In the genomic region with DNA sequence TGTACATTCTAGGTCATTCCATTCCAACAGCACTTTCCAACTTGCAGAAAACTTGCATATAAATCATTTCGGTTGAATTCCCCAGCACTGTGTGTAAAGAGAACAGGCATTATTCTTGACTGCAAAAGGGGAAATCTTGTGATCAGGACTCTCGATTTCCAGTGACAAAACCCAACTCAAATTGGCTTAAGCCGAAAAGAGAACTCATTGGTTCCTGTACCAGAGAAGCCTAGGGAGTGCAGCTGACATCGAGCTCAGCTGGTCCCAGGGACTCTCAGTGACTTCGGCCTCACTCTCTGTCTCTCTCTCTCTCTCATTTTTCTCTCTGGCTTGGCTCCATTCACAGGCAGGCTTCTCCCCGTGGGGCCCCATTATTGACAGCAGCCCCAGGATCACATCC, we compare ENCODE assay signal across 25 cellular contexts. TPM values are rescaled to one million over a fixed set of nuclear protein-coding genes. Genes with fewer than 3 reads are reported as not detected.
A peak's percentile ranks its signal among the peaks of the same experiment; 100 is the strongest.
DNase-seq lines count a peak whose midpoint lies in the region; ATAC-seq, FAIRE-seq and TF ChIP-seq lines count a peak whose summit lies in the region.
"Had no signal": no experiment of that assay in that cellular context is flagged by ENCODE, and none has a peak within 500 bp of the region (broad histone marks: within the 10 kb centered on the region; RNA-seq: fewer than 3 reads in every experiment).

No MANE protein-coding gene starts in this region.

- H3K27me3 ChIP-seq in astrocyte (ENCODE audit: insufficient read depth, low read length): no peaks in the 10 kb centered on the region
- H3K27me3 ChIP-seq in naive thymus-derived CD4-positive, alpha-beta T cell (ENCODE audit: control insufficient read depth in 2 of 2, insufficient read depth in 2 of 2, low read length in 2 of 2): peaks cover 0 to 3% of the 10 kb centered on the region in 2 donors
- H3K27me3 ChIP-seq in small intestine (ENCODE audit: control insufficient read depth in 2 of 2, insufficient read depth in 2 of 2, low read length in 2 of 2): peaks cover 0 to 2% of the 10 kb centered on the region in 2 donors

- 71 to 80% (median 78%) methylated on average over 6 of the region's 6 CpGs for WGBS in small intestine, 3 donors

- H3K4me2 ChIP-seq in astrocyte (ENCODE audit: low read length): no peak overlapping the region
- H3K4me2 ChIP-seq: PC-9 had no signal

- intact Hi-C loops in naive thymus-derived CD4-positive, alpha-beta T cell (cut with micrococcal nuclease): loop anchor here in 1 of 2 donors (10.0 kb wide), 1 partner anchor 53 kb away; a partner anchor contains a TSS
- intact Hi-C loops in activated CD4-positive, alpha-beta memory T cell treated with anti-CD3 and anti-CD28 coated beads for 36 hours (cut with micrococcal nuclease): no loop called here

- H2AFZ ChIP-seq in astrocyte (ENCODE audit: low read depth, low read length): no peak overlapping the region
- H2AFZ ChIP-seq: PC-9 had no signal

- no peaks in the 10 kb centered on the region for H4K20me1 ChIP-seq in astrocyte (ENCODE audit: insufficient read depth, low read length)

- ATAC-seq in naive thymus-derived CD4-positive, alpha-beta T cell: peak; percentile 50
- no peak for ATAC-seq in HG03159 (IDR thresholded peaks at IDR 0.05; ENCODE audit: unreplicated experiment)
- ATAC-seq: HCT116 had no signal

- H3K4me3 ChIP-seq in astrocyte (ENCODE audit: insufficient read depth, low read depth, low read length): no peak overlapping the region
- H3K4me3 ChIP-seq in naive thymus-derived CD4-positive, alpha-beta T cell (ENCODE audit: low read length): no peak overlapping the region
- H3K4me3 ChIP-seq in small intestine (ENCODE audit: low read depth in 1 of 2, low read length in 2 of 2): no peak overlapping the region
- H3K4me3 ChIP-seq: PC-9, SJSA1 had no signal

- peak overlapping the region; percentile 31 for H3K4me3 Mint-ChIP-seq in astrocyte (ENCODE audit: unreplicated experiment)
- H3K4me3 Mint-ChIP-seq in naive thymus-derived CD4-positive, alpha-beta T cell: no peak overlapping the region
- H3K4me3 Mint-ChIP-seq in activated CD4-positive, alpha-beta memory T cell treated with anti-CD3 and anti-CD28 coated beads for 36 hours: no peak overlapping the region

- H3K27ac ChIP-seq in astrocyte (ENCODE audit: low read depth, low read length) (no peak overlapping the region), small intestine (ENCODE audit: low read depth in 1 of 2, low read length in 1 of 2) (no peak overlapping the region)
- no peak overlapping the region for H3K27ac ChIP-seq in naive thymus-derived CD4-positive, alpha-beta T cell (ENCODE audit: low read depth, low read length)
- H3K27ac ChIP-seq: C4-2B, HL-60, PC-9, RWPE1, SJSA1 had no signal

- DNase-seq in CD1c-positive myeloid dendritic cell (ENCODE audit: extremely low spot score): peak; percentile 86
- peak; percentile 66 to 82 for DNase-seq in NOMO-1 (lab: John Stamatoyannopoulos, UW; ENCODE audit: unreplicated experiment in 2 of 2)
- DNase-seq in astrocyte (ENCODE audit: low read depth): no peak
- DNase-seq in naive thymus-derived CD4-positive, alpha-beta T cell: no peak
- no peak for DNase-seq in superior temporal gyrus (ENCODE audit: extremely low spot score)
- no peak for DNase-seq in small intestine
- no peak for DNase-seq in activated CD4-positive, alpha-beta memory T cell treated with anti-CD3 and anti-CD28 coated beads for 36 hours
- DNase-seq: ACHN; DMS79 treated with DMSO at 0.1 percent for 48 hours; GOT3; IMR-90; NCI-H1105; NCI-H2081; NCI-H446 treated with DMSO at 0.1 percent for 48 hours; NCI-H69; NK-92 treated with Interleukin-12 subunit alpha and Interleukin-12 subunit beta, amount 100 ng/mL, for 24 hours; PC-9 had no signal

- no peaks in the 10 kb centered on the region for H3K9me3 Mint-ChIP-seq in astrocyte (ENCODE audit: unreplicated experiment)
- no peaks in the 10 kb centered on the region for H3K9me3 Mint-ChIP-seq in naive thymus-derived CD4-positive, alpha-beta T cell
- H3K9me3 Mint-ChIP-seq in activated CD4-positive, alpha-beta memory T cell treated with anti-CD3 and anti-CD28 coated beads for 36 hours: no peaks in the 10 kb centered on the region

- H3K4me1 Mint-ChIP-seq in astrocyte (ENCODE audit: low read depth, unreplicated experiment): peaks cover 2% of the 10 kb centered on the region
- peaks cover 17 to 24% (median 21%) of the 10 kb centered on the region in 7 donors for H3K4me1 Mint-ChIP-seq in naive thymus-derived CD4-positive, alpha-beta T cell
- H3K4me1 Mint-ChIP-seq in activated CD4-positive, alpha-beta memory T cell treated with anti-CD3 and anti-CD28 coated beads for 36 hours (ENCODE audit: low read depth): peaks cover 17% of the 10 kb centered on the region

- no peaks in the 10 kb centered on the region for H3K9me3 ChIP-seq in astrocyte (ENCODE audit: insufficient read depth, low read depth, low read length)
- H3K9me3 ChIP-seq in naive thymus-derived CD4-positive, alpha-beta T cell (ENCODE audit: control insufficient read depth in 2 of 3, low read length in 3 of 3): no peaks in the 10 kb centered on the region
- H3K9me3 ChIP-seq in small intestine (ENCODE audit: control insufficient read depth, low read depth): no peaks in the 10 kb centered on the region
- H3K9me3 ChIP-seq: SJSA1 had no signal

- H3K27ac Mint-ChIP-seq in astrocyte (ENCODE audit: unreplicated experiment): no peak overlapping the region
- H3K27ac Mint-ChIP-seq in naive thymus-derived CD4-positive, alpha-beta T cell: no peak overlapping the region
- no peak overlapping the region for H3K27ac Mint-ChIP-seq in activated CD4-positive, alpha-beta memory T cell treated with anti-CD3 and anti-CD28 coated beads for 36 hours

- no peak for FAIRE-seq in astrocyte (lab: Jason Lieb, UNC)
- FAIRE-seq in small intestine (lab: Jason Lieb, UNC): no peak

- H3K27me3 Mint-ChIP-seq in astrocyte (ENCODE audit: low read depth, unreplicated experiment): peaks cover 46% of the 10 kb centered on the region
- H3K27me3 Mint-ChIP-seq in naive thymus-derived CD4-positive, alpha-beta T cell: peaks cover 0 to 56% (median 10%) of the 10 kb centered on the region in 5 donors
- H3K27me3 Mint-ChIP-seq in activated CD4-positive, alpha-beta memory T cell treated with anti-CD3 and anti-CD28 coated beads for 36 hours: peaks cover 8% of the 10 kb centered on the region

- no peaks in the 10 kb centered on the region for H3K79me2 ChIP-seq in astrocyte (ENCODE audit: insufficient read depth, low read length)

- no peaks in the 10 kb centered on the region for H3K36me3 Mint-ChIP-seq in astrocyte (ENCODE audit: low read depth, unreplicated experiment)
- no peaks in the 10 kb centered on the region for H3K36me3 Mint-ChIP-seq in naive thymus-derived CD4-positive, alpha-beta T cell
- H3K36me3 Mint-ChIP-seq in activated CD4-positive, alpha-beta memory T cell treated with anti-CD3 and anti-CD28 coated beads for 36 hours: no peaks in the 10 kb centered on the region

- H3K36me3 ChIP-seq in astrocyte (ENCODE audit: insufficient read depth, low read length): no peaks in the 10 kb centered on the region
- H3K36me3 ChIP-seq in naive thymus-derived CD4-positive, alpha-beta T cell (ENCODE audit: control insufficient read depth in 2 of 3, insufficient read depth in 3 of 3, low read length in 3 of 3): no peaks in the 10 kb centered on the region
- no peaks in the 10 kb centered on the region for H3K36me3 ChIP-seq in small intestine (ENCODE audit: control insufficient read depth in 2 of 2, insufficient read depth in 2 of 2, low read length in 2 of 2)
- H3K36me3 ChIP-seq: SJSA1 had no signal

- no peaks in the 10 kb centered on the region for H3K4me1 ChIP-seq in astrocyte (ENCODE audit: insufficient read depth, low read length)
- H3K4me1 ChIP-seq in naive thymus-derived CD4-positive, alpha-beta T cell (ENCODE audit: control insufficient read depth in 2 of 2, insufficient read depth in 2 of 2, low read length in 2 of 2): peaks cover 6 to 15% of the 10 kb centered on the region in 2 donors
- H3K4me1 ChIP-seq in small intestine (ENCODE audit: control insufficient read depth in 2 of 2, insufficient read depth in 1 of 2, low read depth in 1 of 2, low read length in 1 of 2): no peaks in the 10 kb centered on the region
- H3K4me1 ChIP-seq: SJSA1 had no signal

- CTCF ChIA-PET in naive thymus-derived CD4-positive, alpha-beta T cell (lab: Charles Lee): interaction anchor here (1.5 kb wide), 1 partner anchor 54 kb away, joined by 3 read pairs; no protein-coding TSS in a partner anchor
- CTCF ChIA-PET in activated CD4-positive, alpha-beta memory T cell treated with anti-CD3 and anti-CD28 coated beads for 36 hours (lab: Charles Lee): interaction anchor here (8.2 kb wide), 1 partner anchor 25 kb away, joined by 47 read pairs; no protein-coding TSS in a partner anchor

- no peak overlapping the region for H3K9ac ChIP-seq in astrocyte (ENCODE audit: low read length)

- no peak for TF ChIP-seq CTCF in astrocyte (IDR thresholded peaks at IDR 0.05; ENCODE audit: insufficient read depth, low read depth, low read length)

- POLR2A ChIA-PET in naive thymus-derived CD4-positive, alpha-beta T cell (lab: Charles Lee): no interaction called here
- POLR2A ChIA-PET in activated CD4-positive, alpha-beta memory T cell treated with anti-CD3 and anti-CD28 coated beads for 36 hours (lab: Charles Lee): no interaction called here

RNA-seq across cellular contexts. Expression of a gene that starts 30.7 kb away (rescaled TPM):
- total RNA-seq in astrocyte: not detected in 2 replicates
- 10 to 100 TPM in 1 of 5 experiments, 1 to 10 TPM in 1, under 1 TPM in 2, not detected in 1; 0.46 to 41.0 (median 2.7) TPM for total RNA-seq in naive thymus-derived CD4-positive, alpha-beta T cell
- polyA plus RNA-seq in naive thymus-derived CD4-positive, alpha-beta T cell: not detected
- polyA plus RNA-seq in small intestine: 1 to 10 TPM; 1.6 to 5.7 (median 2.3) TPM
- total RNA-seq in activated CD4-positive, alpha-beta memory T cell treated with anti-CD3 and anti-CD28 coated beads for 36 hours: not detected
- total RNA-seq: HT1080, IMR-90, M059J, PC-9, SJSA1 had no signal
- polyA plus RNA-seq: IMR-90 had no signal

RNA-seq across cellular contexts. Expression of a gene that starts 55.0 kb away (rescaled TPM):
- 0.77 TPM in 1 of 2 replicates, not detected in the other for total RNA-seq in astrocyte
- 10 to 100 TPM; 23.6 to 58.5 (median 34.4) TPM for total RNA-seq in naive thymus-derived CD4-positive, alpha-beta T cell
- polyA plus RNA-seq in naive thymus-derived CD4-positive, alpha-beta T cell: 10 to 100 TPM; 30.4 to 30.7 TPM
- 1 to 10 TPM; 1.8 to 4.5 (median 3.8) TPM for polyA plus RNA-seq in small intestine
- total RNA-seq in activated CD4-positive, alpha-beta memory T cell treated with anti-CD3 and anti-CD28 coated beads for 36 hours: 1 to 10 TPM; 6.5 to 7.0 TPM
- total RNA-seq: IMR-90, M059J, PC-9 had no signal

RNA-seq across cellular contexts. Expression of a gene that starts 58.5 kb away (rescaled TPM):
- not detected in 2 replicates for total RNA-seq in astrocyte
- 10 to 100 TPM in 2 of 5 experiments, not detected in 3; 11.9 to 93.1 TPM for total RNA-seq in naive thymus-derived CD4-positive, alpha-beta T cell
- not detected for polyA plus RNA-seq in naive thymus-derived CD4-positive, alpha-beta T cell
- polyA plus RNA-seq in small intestine: under 1 TPM in 2 of 3 donors, not detected in 1; 0.22 to 0.33 TPM
- not detected for total RNA-seq in activated CD4-positive, alpha-beta memory T cell treated with anti-CD3 and anti-CD28 coated beads for 36 hours
- total RNA-seq: HT1080, IMR-90, M059J, PC-9, SJSA1 had no signal
- polyA plus RNA-seq: IMR-90 had no signal

Comparison
In these comparisons a context has a peak if more than half of its experiments do, and no peak if none do; other contexts are left out.
1. DNase-seq: peak in CD1c-positive myeloid dendritic cell (single experiment) and NOMO-1 (2 of 2); none in astrocyte (single experiment), naive thymus-derived CD4-positive, alpha-beta T cell (0 of 9), superior temporal gyrus (single experiment), small intestine (single experiment) and activated CD4-positive, alpha-beta memory T cell treated with anti-CD3 and anti-CD28 coated beads for 36 hours (single experiment).